In genomic region chr14:77961853-77962580, GRCh38 we compare ENCODE assay signal across 16 cellular contexts.
DNase-seq lines count a peak whose midpoint lies in the region; ATAC-seq and TF ChIP-seq lines count a peak whose summit lies in the region.
"Had no signal": no experiment of that assay in that cellular context is flagged by ENCODE, and none has a peak within 500 bp of the region (broad histone marks: within the 10 kb centered on the region; RNA-seq: fewer than 3 reads in every experiment).

No MANE protein-coding gene starts in this region.

- no peaks in the 10 kb centered on the region for H3K36me3 Mint-ChIP-seq in neural crest cell (ENCODE audit: low read depth)
- H3K36me3 Mint-ChIP-seq in activated CD4-positive, alpha-beta T cell treated with anti-CD3 and anti-CD28 coated beads for 36 hours (ENCODE audit: low read depth), result no peaks in the 10 kb centered on the region
- H3K36me3 Mint-ChIP-seq: CD14-positive monocyte had no signal

- peaks cover 11% of the 10 kb centered on the region for H3K27me3 Mint-ChIP-seq in neural crest cell (ENCODE audit: low read depth)
- peaks cover 19% of the 10 kb centered on the region for H3K27me3 Mint-ChIP-seq in activated CD4-positive, alpha-beta T cell treated with anti-CD3 and anti-CD28 coated beads for 36 hours

- POLR2A ChIA-PET in activated CD4-positive, alpha-beta T cell treated with anti-CD3 and anti-CD28 coated beads for 36 hours (lab: Charles Lee), result no interaction called here

- intact Hi-C loops in activated CD4-positive, alpha-beta T cell treated with anti-CD3 and anti-CD28 coated beads for 36 hours (cut with DNase I, micrococcal nuclease), result no loop called here

- CTCF ChIA-PET in activated CD4-positive, alpha-beta T cell treated with anti-CD3 and anti-CD28 coated beads for 36 hours (lab: Charles Lee), result interaction anchor here (0.6 kb wide), 1 partner anchor 208 kb away, joined by 3 read pairs; no protein-coding TSS in a partner anchor

- peaks cover 3% of the 10 kb centered on the region for H3K4me1 Mint-ChIP-seq in neural crest cell
- H3K4me1 Mint-ChIP-seq in activated CD4-positive, alpha-beta T cell treated with anti-CD3 and anti-CD28 coated beads for 36 hours, result peaks cover 3% of the 10 kb centered on the region

- no peak overlapping the region for H3K4me3 Mint-ChIP-seq in neural crest cell
- no peak overlapping the region for H3K4me3 Mint-ChIP-seq in activated CD4-positive, alpha-beta T cell treated with anti-CD3 and anti-CD28 coated beads for 36 hours
- H3K4me3 Mint-ChIP-seq: CD14-positive monocyte had no signal

- TF ChIP-seq CTCF in neural crest cell (conservative IDR thresholded peaks at IDR 0.05), result no peak

- H3K27ac Mint-ChIP-seq in neural crest cell (ENCODE audit: unreplicated experiment), result peak overlapping the region; percentile 43
- no peak overlapping the region for H3K27ac Mint-ChIP-seq in activated CD4-positive, alpha-beta T cell treated with anti-CD3 and anti-CD28 coated beads for 36 hours
- H3K27ac Mint-ChIP-seq: CD14-positive monocyte had no signal

- H3K9me3 Mint-ChIP-seq in neural crest cell, result peaks cover 3% of the 10 kb centered on the region
- no peaks in the 10 kb centered on the region for H3K9me3 Mint-ChIP-seq in activated CD4-positive, alpha-beta T cell treated with anti-CD3 and anti-CD28 coated beads for 36 hours (ENCODE audit: low read depth)

- DNase-seq in NCI-H748 (lab: John Stamatoyannopoulos, UW; ENCODE audit: unreplicated experiment) (peak; percentile 10), NCI-H748 treated with DMSO at 0.1 percent for 48 hours (lab: John Stamatoyannopoulos, UW) (no peak), LHCN-M2 (ENCODE audit: low read depth) (peak; percentile 2), RPMI8226 (peak; percentile 5), neural crest cell (ENCODE audit: low read depth, low spot score) (no peak), NCI-H1694 treated with DMSO at 0.1 percent for 48 hours (lab: John Stamatoyannopoulos, UW) (no peak)
- no peak for DNase-seq in activated CD4-positive, alpha-beta T cell treated with anti-CD3 and anti-CD28 coated beads for 36 hours
- DNase-seq: 8988T, COR-L47, DMS53, NCI-H2029, NCI-H524 treated with DMSO at 0.1 percent for 48 hours, T-helper 1 cell had no signal

- no peak for ATAC-seq in GM18909 (IDR thresholded peaks at IDR 0.05; ENCODE audit: poor library complexity, unreplicated experiment)
- ATAC-seq in activated CD4-positive, alpha-beta T cell treated with anti-CD3 and anti-CD28 coated beads for 36 hours, result no peak
- ATAC-seq: HCT116 had no signal

Comparison
In these comparisons a context has a peak if more than half of its experiments do, and no peak if none do; other contexts are left out.
1. DNase-seq: peak in NCI-H748 (single experiment), LHCN-M2 (single experiment) and RPMI8226 (single experiment); none in NCI-H748 treated with DMSO at 0.1 percent for 48 hours (single experiment), neural crest cell (single experiment), NCI-H1694 treated with DMSO at 0.1 percent for 48 hours (single experiment) and activated CD4-positive, alpha-beta T cell treated with anti-CD3 and anti-CD28 coated beads for 36 hours (single experiment).